Comparison of ENCODE assay signal across 14 cellular contexts in the genomic region with DNA sequence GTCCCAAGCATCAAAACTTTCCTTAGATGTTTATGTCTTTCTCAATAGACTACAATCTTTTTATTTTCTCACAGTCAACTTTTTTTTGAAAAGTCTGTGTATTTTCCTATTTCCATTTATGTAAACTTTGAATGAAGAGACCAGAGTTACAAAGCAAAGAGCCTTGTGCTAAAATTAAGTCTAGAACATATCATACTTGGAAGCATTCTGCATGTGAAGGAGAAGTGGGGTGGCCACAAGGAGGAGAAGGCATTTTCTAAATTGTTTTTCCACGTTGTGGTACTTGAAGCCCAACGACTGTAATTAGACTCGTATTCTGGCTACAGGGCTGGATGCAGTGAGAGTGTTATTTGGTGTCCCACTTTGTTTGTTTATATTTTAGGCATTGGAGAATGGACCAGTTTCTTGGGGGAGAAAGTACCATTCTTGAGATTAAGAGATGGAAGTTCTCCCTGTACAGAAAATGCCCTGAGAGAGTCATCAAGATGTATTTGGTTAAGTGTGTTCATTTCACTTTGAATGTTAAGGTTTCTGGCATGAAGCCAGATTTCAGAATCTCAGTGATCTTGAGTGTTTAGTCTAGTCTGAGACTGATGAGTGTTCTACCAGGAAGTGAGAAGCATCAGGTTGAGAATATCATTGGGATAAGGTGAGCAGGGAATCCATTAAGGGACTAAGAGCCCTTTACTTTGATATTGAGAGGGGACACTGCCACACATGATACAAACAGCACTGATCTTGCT.
DNase-seq lines count a peak whose midpoint lies in the region; ATAC-seq and FAIRE-seq lines count a peak whose summit lies in the region.
"Had no signal": no experiment of that assay in that cellular context is flagged by ENCODE, and none has a peak within 500 bp of the region (broad histone marks: within the 10 kb centered on the region; RNA-seq: fewer than 3 reads in every experiment).

No MANE protein-coding gene starts in this region.

- H3K27ac Mint-ChIP-seq in activated naive CD4-positive, alpha-beta T cell treated with anti-CD3 and anti-CD28 coated beads, Interleukin-2, amount 50 U/mL, for 24 hours = peak overlapping the region; percentile 25
- H3K27ac Mint-ChIP-seq in activated CD4-positive, alpha-beta memory T cell treated with anti-CD3 and anti-CD28 coated beads for 36 hours = no peak overlapping the region
- H3K27ac Mint-ChIP-seq: neural progenitor cell had no signal

- H3K4me1 ChIP-seq in adipocyte (ENCODE audit: control insufficient read depth, insufficient read depth, low read length) = peaks cover 35% of the 10 kb centered on the region
- H3K4me1 ChIP-seq: BLaER1 had no signal

- POLR2A ChIA-PET in activated CD4-positive, alpha-beta memory T cell treated with anti-CD3 and anti-CD28 coated beads for 36 hours (lab: Charles Lee) = no interaction called here

- H3K27me3 ChIP-seq in adipocyte (replicated peaks; ENCODE audit: control insufficient read depth, insufficient read depth, low read length) = no peaks in the 10 kb centered on the region
- H3K27me3 ChIP-seq: BLaER1, neural progenitor cell had no signal

- FAIRE-seq in urothelium cell line (lab: Jason Lieb, UNC) = peak; percentile 65
- FAIRE-seq: HTR-8/SVneo had no signal

- H3K4me3 Mint-ChIP-seq in activated naive CD4-positive, alpha-beta T cell treated with anti-CD3 and anti-CD28 coated beads, Interleukin-2, amount 50 U/mL, for 24 hours = no peak overlapping the region
- H3K4me3 Mint-ChIP-seq in activated CD4-positive, alpha-beta memory T cell treated with anti-CD3 and anti-CD28 coated beads for 36 hours = no peak overlapping the region
- H3K4me3 Mint-ChIP-seq: neural progenitor cell had no signal

- CTCF ChIA-PET in activated CD4-positive, alpha-beta memory T cell treated with anti-CD3 and anti-CD28 coated beads for 36 hours (lab: Charles Lee) = no interaction called here

- ATAC-seq in left ventricle myocardium superior (peak; percentile 47), HG03095 (IDR thresholded peaks at IDR 0.05; ENCODE audit: unreplicated experiment) (no peak), GM19455 (IDR thresholded peaks at IDR 0.05; ENCODE audit: unreplicated experiment) (no peak)

- no peaks in the 10 kb centered on the region for H3K9me3 Mint-ChIP-seq in activated naive CD4-positive, alpha-beta T cell treated with anti-CD3 and anti-CD28 coated beads, Interleukin-2, amount 50 U/mL, for 24 hours
- no peaks in the 10 kb centered on the region for H3K9me3 Mint-ChIP-seq in activated CD4-positive, alpha-beta memory T cell treated with anti-CD3 and anti-CD28 coated beads for 36 hours
- H3K9me3 Mint-ChIP-seq: neural progenitor cell had no signal

- peaks cover 10% of the 10 kb centered on the region for H3K4me1 Mint-ChIP-seq in activated naive CD4-positive, alpha-beta T cell treated with anti-CD3 and anti-CD28 coated beads, Interleukin-2, amount 50 U/mL, for 24 hours
- H3K4me1 Mint-ChIP-seq in activated CD4-positive, alpha-beta memory T cell treated with anti-CD3 and anti-CD28 coated beads for 36 hours (ENCODE audit: low read depth) = peaks cover 4% of the 10 kb centered on the region

- H3K9me3 ChIP-seq in adipocyte (ENCODE audit: control insufficient read depth, low read length) = no peaks in the 10 kb centered on the region

- intact Hi-C loops in left ventricle myocardium superior (cut with micrococcal nuclease) = no loop called here
- intact Hi-C loops in activated CD4-positive, alpha-beta memory T cell treated with anti-CD3 and anti-CD28 coated beads for 36 hours (cut with micrococcal nuclease) = no loop called here

- H3K27me3 Mint-ChIP-seq in activated naive CD4-positive, alpha-beta T cell treated with anti-CD3 and anti-CD28 coated beads, Interleukin-2, amount 50 U/mL, for 24 hours = no peaks in the 10 kb centered on the region
- no peaks in the 10 kb centered on the region for H3K27me3 Mint-ChIP-seq in activated CD4-positive, alpha-beta memory T cell treated with anti-CD3 and anti-CD28 coated beads for 36 hours

- H3K9ac ChIP-seq in adipocyte (ENCODE audit: low read length) = peak overlapping the region; percentile 87
- H3K9ac ChIP-seq: BLaER1, neural progenitor cell had no signal

- no peaks in the 10 kb centered on the region for H3K36me3 ChIP-seq in adipocyte (ENCODE audit: control insufficient read depth, insufficient read depth, low read length, severe bottlenecking)
- H3K36me3 ChIP-seq: BLaER1 had no signal

- peaks cover 10% of the 10 kb centered on the region for H3K36me3 Mint-ChIP-seq in activated naive CD4-positive, alpha-beta T cell treated with anti-CD3 and anti-CD28 coated beads, Interleukin-2, amount 50 U/mL, for 24 hours
- H3K36me3 Mint-ChIP-seq in activated CD4-positive, alpha-beta memory T cell treated with anti-CD3 and anti-CD28 coated beads for 36 hours = no peaks in the 10 kb centered on the region

- H3K4me3 ChIP-seq in adipocyte (ENCODE audit: low read length) = peak overlapping the region; percentile 84
- H3K4me3 ChIP-seq: BLaER1, neural progenitor cell had no signal

- DNase-seq in activated naive CD4-positive, alpha-beta T cell (lab: John Stamatoyannopoulos, UW) = no peak
- peak; percentile 38 for DNase-seq in adipocyte (ENCODE audit: low read depth)
- no peak for DNase-seq in left ventricle myocardium superior
- DNase-seq in urothelium cell line (ENCODE audit: low spot score) = no peak
- no peak for DNase-seq in activated CD4-positive, alpha-beta memory T cell treated with anti-CD3 and anti-CD28 coated beads for 36 hours
- DNase-seq: activated naive CD4-positive, alpha-beta T cell treated with anti-CD3 and anti-CD28 coated beads, Interleukin-2, amount 50 U/mL, for 16 hours; cortex of kidney; NCI-H1930 had no signal
